ENCODE assay signal across 35 cellular contexts in genomic region chr6:18248698-18249097, GRCh38.
"Had no signal": no experiment of that assay in that cellular context is flagged by ENCODE, and none has a peak within 500 bp of the region (broad histone marks: within the 10 kb centered on the region; RNA-seq: fewer than 3 reads in every experiment).

No MANE protein-coding gene starts in this region.

- H3K9me3 Mint-ChIP-seq: activated B cell treated with CpG ODN at 0.5 μM for 24 hours; activated naive CD4-positive, alpha-beta T cell treated with anti-CD3 and anti-CD28 coated beads for 36 hours; activated T-cell treated with anti-CD3 and anti-CD28 coated beads, Interleukin-2, amount 50 U/mL, for 72 hours; T-cell had no signal

- H3K4me3 ChIP-seq: adrenal gland, body of pancreas, breast epithelium had no signal

- H3K27me3 Mint-ChIP-seq: activated B cell treated with CpG ODN at 0.5 μM for 24 hours; activated CD4-positive, alpha-beta memory T cell treated with anti-CD3 and anti-CD28 coated beads, Interleukin-2, amount 10 ng/mL, durations not matched to agents 7 days and 5 days; activated naive CD8-positive, alpha-beta T cell treated with anti-CD3 and anti-CD28 coated beads for 36 hours; activated T-helper 17 cell treated with anti-CD3 and anti-CD28 coated beads, Interleukin-2, amount 50 U/mL, for 72 hours; T-cell had no signal

- FAIRE-seq: astrocyte, TTC549 had no signal

- DNase-seq: activated B cell treated with CpG ODN at 0.5 μM for 24 hours; activated CD4-positive, alpha-beta memory T cell treated with anti-CD3 and anti-CD28 coated beads, Interleukin-2, amount 10 ng/mL, durations not matched to agents 7 days and 5 days; activated CD4-positive, alpha-beta T cell treated with anti-CD3 and anti-CD28 coated beads for 48 hours; activated CD4-positive, alpha-beta T cell treated with anti-CD3 and anti-CD28 coated beads, Interleukin-2, amount 50 U/mL, for 1 hour; activated CD4-positive, alpha-beta T cell treated with anti-CD3 and anti-CD28 coated beads, Interleukin-2, amount 50 U/mL, for 4 hours; activated CD4-positive, CD25-positive, alpha-beta regulatory T cell treated with anti-CD3 and anti-CD28 coated beads, Interleukin-2, amount 50 U/mL, for 72 hours; activated CD8-positive, alpha-beta memory T cell treated with anti-CD3 and anti-CD28 coated beads, Interleukin-2, amount 50 U/mL, for 4 hours; activated CD8-positive, alpha-beta T cell treated with anti-CD3 and anti-CD28 coated beads, Interleukin-2, amount 10 ng/mL, durations not matched to agents 7 days and 5 days; activated effector memory CD4-positive, alpha-beta T cell treated with anti-CD3 and anti-CD28 coated beads, Interleukin-2, amount 50 U/mL, for 16 hours; activated gamma-delta T cell treated with Interleukin-2 at 50 U/mL for 16 hours; activated naive CD4-positive, alpha-beta T cell; activated naive CD4-positive, alpha-beta T cell treated with anti-CD3 and anti-CD28 coated beads for 36 hours; activated naive CD4-positive, alpha-beta T cell treated with anti-CD3 and anti-CD28 coated beads, Interleukin-2, amount 50 U/mL, for 16 hours; activated naive CD8-positive, alpha-beta T cell treated with anti-CD3 and anti-CD28 coated beads for 36 hours; activated T-cell treated with anti-CD3 and anti-CD28 coated beads for 4 hours; activated T-cell treated with anti-CD3 and anti-CD28 coated beads, Interleukin-2, amount 50 U/mL, for 1 hour; activated T-cell treated with anti-CD3 and anti-CD28 coated beads, Interleukin-2, amount 50 U/mL, for 4 hours; activated T-cell treated with anti-CD3 and anti-CD28 coated beads, Interleukin-2, amount 50 U/mL, for 72 hours; adrenal gland; amniotic stem cell; aorta; body of pancreas; brain microvascular endothelial cell; central memory CD4-positive, alpha-beta T cell; T-cell; T-helper 2 cell; T-helper 9 cell had no signal

- H3K36me3 ChIP-seq: breast epithelium had no signal

- H3K9me3 ChIP-seq: adrenal gland, body of pancreas, breast epithelium had no signal

- H3K4me3 Mint-ChIP-seq: activated B cell treated with CpG ODN at 0.5 μM for 24 hours; activated CD4-positive, alpha-beta memory T cell treated with anti-CD3 and anti-CD28 coated beads, Interleukin-2, amount 10 ng/mL, durations not matched to agents 7 days and 5 days; activated CD8-positive, alpha-beta T cell treated with anti-CD3 and anti-CD28 coated beads, Interleukin-2, amount 10 ng/mL, durations not matched to agents 7 days and 5 days; activated naive CD4-positive, alpha-beta T cell treated with anti-CD3 and anti-CD28 coated beads for 36 hours; activated naive CD8-positive, alpha-beta T cell treated with anti-CD3 and anti-CD28 coated beads for 36 hours; activated T-cell treated with anti-CD3 and anti-CD28 coated beads, Interleukin-2, amount 50 U/mL, for 4 hours; activated T-cell treated with anti-CD3 and anti-CD28 coated beads, Interleukin-2, amount 50 U/mL, for 72 hours; activated T-helper 1 cell treated with anti-CD3 and anti-CD28 coated beads, Interleukin-12 subunit alpha, Interleukin-12 subunit beta, Interleukin-2, Interleukin-4 antibody, amounts not matched to agents 30 ng/mL and 10 ng/mL and 1 ng/mL, durations not matched to agents 14 hours and 24 hours and 36 hours; activated T-helper 17 cell treated with anti-CD3 and anti-CD28 coated beads, Interleukin-2, amount 50 U/mL, for 72 hours; T-cell; T-helper 2 cell treated with Interferon-gamma antibody and Interleukin-4, amounts not matched to agents 5 μg/mL and 100 μg/mL, for 36 hours had no signal

- ATAC-seq: activated CD8-positive, alpha-beta T cell treated with anti-CD3 and anti-CD28 coated beads, Interleukin-2, amount 10 ng/mL, durations not matched to agents 7 days and 5 days; activated naive CD4-positive, alpha-beta T cell treated with anti-CD3 and anti-CD28 coated beads, Interleukin-2, amount 50 U/mL, for 72 hours; activated T-cell treated with anti-CD3 and anti-CD28 coated beads, Interleukin-2, amount 50 U/mL, for 4 hours; activated T-cell treated with anti-CD3 and anti-CD28 coated beads, Interleukin-2, amount 50 U/mL, for 72 hours; body of pancreas; T-cell had no signal

- H3K27me3 ChIP-seq: adrenal gland, body of pancreas, brain microvascular endothelial cell, breast epithelium had no signal

- H3K27ac ChIP-seq: adrenal gland, body of pancreas, brain microvascular endothelial cell, breast epithelium, VCaP had no signal

- H3K27ac Mint-ChIP-seq: activated B cell treated with CpG ODN at 0.5 μM for 24 hours; activated CD4-positive, alpha-beta memory T cell treated with anti-CD3 and anti-CD28 coated beads, Interleukin-2, amount 10 ng/mL, durations not matched to agents 7 days and 5 days; activated CD8-positive, alpha-beta T cell treated with anti-CD3 and anti-CD28 coated beads, Interleukin-2, amount 10 ng/mL, durations not matched to agents 7 days and 5 days; activated naive CD4-positive, alpha-beta T cell treated with anti-CD3 and anti-CD28 coated beads for 36 hours; activated naive CD4-positive, alpha-beta T cell treated with anti-CD3 and anti-CD28 coated beads, Interleukin-2, amount 50 U/mL, for 72 hours; activated naive CD8-positive, alpha-beta T cell treated with anti-CD3 and anti-CD28 coated beads for 36 hours; activated T-cell treated with anti-CD3 and anti-CD28 coated beads, Interleukin-2, amount 50 U/mL, for 72 hours; activated T-helper 1 cell treated with anti-CD3 and anti-CD28 coated beads, Interleukin-12 subunit alpha, Interleukin-12 subunit beta, Interleukin-2, Interleukin-4 antibody, amounts not matched to agents 30 ng/mL and 10 ng/mL and 1 ng/mL, durations not matched to agents 14 hours and 24 hours and 36 hours; activated T-helper 17 cell treated with anti-CD3 and anti-CD28 coated beads, Interleukin-2, amount 50 U/mL, for 72 hours; T-cell had no signal

- H3K4me1 ChIP-seq: body of pancreas, breast epithelium had no signal
